In the genomic region with DNA sequence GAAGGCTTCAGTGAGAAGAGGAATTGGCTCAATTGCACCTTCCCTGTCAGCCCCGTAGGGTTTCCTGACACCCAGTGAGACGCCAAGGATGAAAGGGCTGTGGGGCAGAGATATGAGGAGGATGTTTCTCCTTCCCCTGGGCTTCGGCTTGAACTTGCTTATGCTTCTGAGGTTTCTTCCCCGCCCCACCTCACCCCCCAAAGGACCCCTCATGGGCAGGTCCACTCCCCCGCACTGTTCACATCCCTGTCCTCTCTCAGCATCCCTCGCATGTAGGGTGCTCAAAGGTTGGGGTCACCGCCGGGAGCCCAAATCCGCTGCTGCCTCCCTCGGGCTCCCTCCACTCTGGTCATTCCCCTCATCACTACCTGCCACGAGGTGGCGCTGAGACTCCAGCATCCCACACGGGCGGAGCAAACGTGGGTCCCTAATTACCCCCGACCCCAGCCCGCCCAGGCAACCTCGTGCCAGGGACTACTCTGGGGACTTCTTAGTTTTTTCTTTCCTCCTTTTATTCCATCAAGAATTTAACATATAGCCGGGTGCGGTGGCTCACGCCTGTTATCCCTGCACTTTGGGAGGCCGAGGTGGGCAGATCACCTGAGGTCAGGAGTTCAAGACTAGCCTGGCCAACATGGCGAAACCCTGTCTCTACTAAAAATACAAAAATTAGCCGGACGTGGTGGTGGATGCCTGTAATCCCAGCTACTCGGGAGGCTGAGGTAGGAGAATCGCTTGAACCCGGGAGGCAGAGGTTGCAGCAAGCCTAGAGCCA, we compare ENCODE assay signal across 8 cellular contexts. TPM values are rescaled to one million over a fixed set of nuclear protein-coding genes. Genes with fewer than 3 reads are reported as not detected.
A peak's percentile ranks its signal among the peaks of the same experiment; 100 is the strongest.
DNase-seq lines count a peak whose midpoint lies in the region; ATAC-seq and TF ChIP-seq lines count a peak whose summit lies in the region.

No MANE protein-coding gene starts in this region.

- H3K36me3 ChIP-seq in PC-3 (ENCODE audit: low read depth, low read length): no peaks in the 10 kb centered on the region

- H3F3A ChIP-seq in PC-3 (ENCODE audit: low read length, unreplicated experiment): no peaks in the 10 kb centered on the region

- H3K4me1 ChIP-seq in PC-3 (ENCODE audit: insufficient read depth, low read length): no peaks in the 10 kb centered on the region

- H4K20me1 ChIP-seq in PC-3 (ENCODE audit: low read length): no peaks in the 10 kb centered on the region

- no TSS peak for BruUV-seq in PC-3 (replicated peaks; lab: Mats Ljungman, UMichigan)

- H3K9ac ChIP-seq in PC-3 (ENCODE audit: low read length): no peak overlapping the region

- no peaks in the 10 kb centered on the region for H3K27me3 ChIP-seq in PC-3 (ENCODE audit: low read length)

- peak; percentile 57 for DNase-seq in NCI-H748 (lab: John Stamatoyannopoulos, UW; ENCODE audit: unreplicated experiment)
- DNase-seq in NCI-H748 treated with DMSO at 0.1 percent for 48 hours (lab: John Stamatoyannopoulos, UW): no peak
- peak; percentile 50 for DNase-seq in PC-3
- DNase-seq in activated T-helper 1 cell treated with Interleukin-2 at 50 U/mL for 16 hours (ENCODE audit: low read depth): peak; percentile 52
- peak in 1 of 2 donors; percentile 74 for DNase-seq in foreskin fibroblast
- DNase-seq in posterior cingulate gyrus: peak in 8 of 10 donors; percentile 48 to 91 (median 66)
- DNase-seq in AML-193 (lab: John Stamatoyannopoulos, UW): no peak

- peak; percentile 67 for ATAC-seq in PC-3
- no peak for ATAC-seq in GM21381 (IDR thresholded peaks at IDR 0.05; ENCODE audit: unreplicated experiment)

- H3K4me3 ChIP-seq in PC-3 (ENCODE audit: low read length) (no peak overlapping the region), foreskin fibroblast (ENCODE audit: low read depth in 1 of 2, low read length in 2 of 2) (no peak overlapping the region)

- CTCF ChIA-PET in PC-3 (lab: Charles Lee): no interaction called here

- 0 out of 2 replicates have a peak overlapping the region, but pooled peaks have one; percentile 13 for H3K4me2 ChIP-seq in PC-3 (ENCODE audit: low read length)

- no peak overlapping the region for H3K27ac ChIP-seq in PC-3 (ENCODE audit: low read length)

- POLR2A ChIA-PET in PC-3 (lab: Charles Lee; ENCODE audit: unreplicated experiment): no interaction called here

- H2AFZ ChIP-seq in PC-3 (ENCODE audit: low read length): no peak overlapping the region

- intact Hi-C loops in PC-3 (cut with micrococcal nuclease) (loop anchor here (1.0 kb wide), 1 partner anchor 56 kb away; no protein-coding TSS in a partner anchor), posterior cingulate gyrus (cut with DNase I) (loop anchor here (2.0 kb wide), 1 partner anchor 57 kb away; no protein-coding TSS in a partner anchor)

- no peaks in the 10 kb centered on the region for H3K9me2 ChIP-seq in PC-3 (replicated peaks; ENCODE audit: low read length)

- H3K9me3 ChIP-seq in PC-3 (ENCODE audit: low read length): no peaks in the 10 kb centered on the region

- H3K79me2 ChIP-seq in PC-3 (ENCODE audit: low read length): no peaks in the 10 kb centered on the region

- peak; percentile 68 for TF ChIP-seq CTCF in PC-3 (conservative IDR thresholded peaks at IDR 0.05; ENCODE audit: low read depth, low read length)
- peak; percentile 77 for TF ChIP-seq CTCF in foreskin fibroblast (IDR thresholded peaks at IDR 0.05; ENCODE audit: low read depth, low read length)

RNA-seq across cellular contexts. Expression of gene TRARG1, which starts 3.3 kb away (rescaled TPM):
- not detected in 2 replicates for total RNA-seq in PC-3 (2014; rRNA removed)

RNA-seq across cellular contexts. Expression of gene BHLHA9, which starts 5.9 kb away (rescaled TPM):
- total RNA-seq in PC-3 (2014; rRNA removed): not detected in 2 replicates

Comparison
In these comparisons a context has a peak if more than half of its experiments do, and no peak if none do; other contexts are left out.
1. DNase-seq: peak in NCI-H748 (single experiment), PC-3 (single experiment), activated T-helper 1 cell treated with Interleukin-2 at 50 U/mL for 16 hours (single experiment) and posterior cingulate gyrus (8 of 10); none in NCI-H748 treated with DMSO at 0.1 percent for 48 hours (single experiment) and AML-193 (0 of 2).